In the genomic region with DNA sequence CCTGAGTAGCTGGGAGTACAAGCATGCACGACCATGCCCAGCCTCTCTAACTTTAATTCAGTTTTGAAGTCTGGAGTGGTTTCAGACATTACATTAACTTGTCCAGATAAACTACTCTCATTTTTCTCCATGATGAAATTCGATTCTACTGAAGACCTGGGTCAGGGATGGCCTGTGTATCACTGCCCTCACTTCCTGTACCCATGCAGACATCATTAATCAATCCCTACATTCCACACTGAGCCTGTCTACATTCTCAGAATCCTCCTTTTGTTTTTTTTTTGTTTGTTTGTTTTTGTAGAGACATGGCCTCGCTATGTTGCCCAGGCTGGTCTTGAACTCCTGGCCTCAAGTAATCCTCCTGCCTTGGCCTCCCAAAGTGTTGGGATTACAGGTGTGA, we compare ENCODE assay signal across 3 cellular contexts.
TF ChIP-seq lines count a peak whose summit lies in the region.

No MANE protein-coding gene starts in this region.

TF ChIP-seq in SK-N-SH treated with all-trans-retinoic acid at 6 μM for 48 hours, 23 proteins besides CTCF, POLR2A, EP300 and RAD21:
- TF ChIP-seq, protein P1, sequence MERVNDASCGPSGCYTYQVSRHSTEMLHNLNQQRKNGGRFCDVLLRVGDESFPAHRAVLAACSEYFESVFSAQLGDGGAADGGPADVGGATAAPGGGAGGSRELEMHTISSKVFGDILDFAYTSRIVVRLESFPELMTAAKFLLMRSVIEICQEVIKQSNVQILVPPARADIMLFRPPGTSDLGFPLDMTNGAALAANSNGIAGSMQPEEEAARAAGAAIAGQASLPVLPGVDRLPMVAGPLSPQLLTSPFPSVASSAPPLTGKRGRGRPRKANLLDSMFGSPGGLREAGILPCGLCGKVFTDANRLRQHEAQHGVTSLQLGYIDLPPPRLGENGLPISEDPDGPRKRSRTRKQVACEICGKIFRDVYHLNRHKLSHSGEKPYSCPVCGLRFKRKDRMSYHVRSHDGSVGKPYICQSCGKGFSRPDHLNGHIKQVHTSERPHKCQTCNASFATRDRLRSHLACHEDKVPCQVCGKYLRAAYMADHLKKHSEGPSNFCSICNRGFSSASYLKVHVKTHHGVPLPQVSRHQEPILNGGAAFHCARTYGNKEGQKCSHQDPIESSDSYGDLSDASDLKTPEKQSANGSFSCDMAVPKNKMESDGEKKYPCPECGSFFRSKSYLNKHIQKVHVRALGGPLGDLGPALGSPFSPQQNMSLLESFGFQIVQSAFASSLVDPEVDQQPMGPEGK (CRISPR knock-in tag; IDR thresholded peaks at IDR 0.05; ENCODE audit: borderline replicate concordance), result no peak
- TF ChIP-seq ZC3H10 (CRISPR knock-in tag; IDR thresholded peaks at IDR 0.05) (no peak), BACH2 (CRISPR knock-in tag; IDR thresholded peaks at IDR 0.05; ENCODE audit: borderline replicate concordance) (no peak), ARNTL (CRISPR knock-in tag; IDR thresholded peaks at IDR 0.05; ENCODE audit: borderline replicate concordance, low read depth) (no peak), RARB (CRISPR knock-in tag; IDR thresholded peaks at IDR 0.05) (no peak), TCF4 (CRISPR knock-in tag; IDR thresholded peaks at IDR 0.05; ENCODE audit: borderline replicate concordance) (no peak), ZNF565 (CRISPR knock-in tag; conservative IDR thresholded peaks at IDR 0.05; ENCODE audit: low read depth) (no peak), ZFP3 (CRISPR knock-in tag; IDR thresholded peaks at IDR 0.05) (no peak), ISL1 (CRISPR knock-in tag; IDR thresholded peaks at IDR 0.05) (no peak), ZFP30 (CRISPR knock-in tag; IDR thresholded peaks at IDR 0.05) (no peak), ZNF70 (CRISPR knock-in tag; IDR thresholded peaks at IDR 0.05) (no peak), ZNF8 (CRISPR knock-in tag; IDR thresholded peaks at IDR 0.05) (no peak), PPARA (CRISPR knock-in tag; IDR thresholded peaks at IDR 0.05; ENCODE audit: borderline replicate concordance) (no peak), ESRRG (CRISPR knock-in tag; IDR thresholded peaks at IDR 0.05) (no peak), GLIS3 (CRISPR knock-in tag; IDR thresholded peaks at IDR 0.05) (no peak), CSDC2 (CRISPR knock-in tag; IDR thresholded peaks at IDR 0.05) (no peak)
- TF ChIP-seq, protein P2, sequence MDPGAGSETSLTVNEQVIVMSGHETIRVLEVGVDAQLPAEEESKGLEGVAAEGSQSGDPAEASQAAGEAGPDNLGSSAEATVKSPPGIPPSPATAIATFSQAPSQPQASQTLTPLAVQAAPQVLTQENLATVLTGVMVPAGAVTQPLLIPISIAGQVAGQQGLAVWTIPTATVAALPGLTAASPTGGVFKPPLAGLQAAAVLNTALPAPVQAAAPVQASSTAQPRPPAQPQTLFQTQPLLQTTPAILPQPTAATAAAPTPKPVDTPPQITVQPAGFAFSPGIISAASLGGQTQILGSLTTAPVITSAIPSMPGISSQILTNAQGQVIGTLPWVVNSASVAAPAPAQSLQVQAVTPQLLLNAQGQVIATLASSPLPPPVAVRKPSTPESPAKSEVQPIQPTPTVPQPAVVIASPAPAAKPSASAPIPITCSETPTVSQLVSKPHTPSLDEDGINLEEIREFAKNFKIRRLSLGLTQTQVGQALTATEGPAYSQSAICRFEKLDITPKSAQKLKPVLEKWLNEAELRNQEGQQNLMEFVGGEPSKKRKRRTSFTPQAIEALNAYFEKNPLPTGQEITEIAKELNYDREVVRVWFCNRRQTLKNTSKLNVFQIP (CRISPR knock-in tag; IDR thresholded peaks at IDR 0.05; ENCODE audit: borderline replicate concordance, low read depth), result no peak
TF ChIP-seq in SK-N-SH treated with all-trans-retinoic acid at 6 μM for 48 hours: peak in this region for 0.

TF ChIP-seq in SK-N-SH, 30 proteins besides CTCF, POLR2A, EP300 and RAD21:
- TF ChIP-seq TCF12 (IDR thresholded peaks at IDR 0.05) (no peak), GATA2 (CRISPR knock-in tag; IDR thresholded peaks at IDR 0.05) (no peak), SIN3A (IDR thresholded peaks at IDR 0.05; ENCODE audit: borderline replicate concordance, low read depth, low read length) (no peak), MXI1 (IDR thresholded peaks at IDR 0.05; ENCODE audit: low read depth, low read length) (no peak), SMC3 (IDR thresholded peaks at IDR 0.05; ENCODE audit: low read depth, low read length) (no peak), TEAD4 (IDR thresholded peaks at IDR 0.05; ENCODE audit: borderline replicate concordance, insufficient read depth) (no peak), RFX5 (IDR thresholded peaks at IDR 0.05; ENCODE audit: low read length) (no peak), GABPA (IDR thresholded peaks at IDR 0.05; ENCODE audit: low read depth) (no peak)
- TF ChIP-seq, protein P3, sequence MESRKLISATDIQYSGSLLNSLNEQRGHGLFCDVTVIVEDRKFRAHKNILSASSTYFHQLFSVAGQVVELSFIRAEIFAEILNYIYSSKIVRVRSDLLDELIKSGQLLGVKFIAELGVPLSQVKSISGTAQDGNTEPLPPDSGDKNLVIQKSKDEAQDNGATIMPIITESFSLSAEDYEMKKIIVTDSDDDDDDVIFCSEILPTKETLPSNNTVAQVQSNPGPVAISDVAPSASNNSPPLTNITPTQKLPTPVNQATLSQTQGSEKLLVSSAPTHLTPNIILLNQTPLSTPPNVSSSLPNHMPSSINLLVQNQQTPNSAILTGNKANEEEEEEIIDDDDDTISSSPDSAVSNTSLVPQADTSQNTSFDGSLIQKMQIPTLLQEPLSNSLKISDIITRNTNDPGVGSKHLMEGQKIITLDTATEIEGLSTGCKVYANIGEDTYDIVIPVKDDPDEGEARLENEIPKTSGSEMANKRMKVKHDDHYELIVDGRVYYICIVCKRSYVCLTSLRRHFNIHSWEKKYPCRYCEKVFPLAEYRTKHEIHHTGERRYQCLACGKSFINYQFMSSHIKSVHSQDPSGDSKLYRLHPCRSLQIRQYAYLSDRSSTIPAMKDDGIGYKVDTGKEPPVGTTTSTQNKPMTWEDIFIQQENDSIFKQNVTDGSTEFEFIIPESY (IDR thresholded peaks at IDR 0.05; ENCODE audit: borderline replicate concordance, low read depth), result no peak
- TF ChIP-seq, protein P4, sequence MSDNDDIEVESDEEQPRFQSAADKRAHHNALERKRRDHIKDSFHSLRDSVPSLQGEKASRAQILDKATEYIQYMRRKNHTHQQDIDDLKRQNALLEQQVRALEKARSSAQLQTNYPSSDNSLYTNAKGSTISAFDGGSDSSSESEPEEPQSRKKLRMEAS (IDR thresholded peaks at IDR 0.05; ENCODE audit: low read depth), result no peak
- TF ChIP-seq, protein P5, sequence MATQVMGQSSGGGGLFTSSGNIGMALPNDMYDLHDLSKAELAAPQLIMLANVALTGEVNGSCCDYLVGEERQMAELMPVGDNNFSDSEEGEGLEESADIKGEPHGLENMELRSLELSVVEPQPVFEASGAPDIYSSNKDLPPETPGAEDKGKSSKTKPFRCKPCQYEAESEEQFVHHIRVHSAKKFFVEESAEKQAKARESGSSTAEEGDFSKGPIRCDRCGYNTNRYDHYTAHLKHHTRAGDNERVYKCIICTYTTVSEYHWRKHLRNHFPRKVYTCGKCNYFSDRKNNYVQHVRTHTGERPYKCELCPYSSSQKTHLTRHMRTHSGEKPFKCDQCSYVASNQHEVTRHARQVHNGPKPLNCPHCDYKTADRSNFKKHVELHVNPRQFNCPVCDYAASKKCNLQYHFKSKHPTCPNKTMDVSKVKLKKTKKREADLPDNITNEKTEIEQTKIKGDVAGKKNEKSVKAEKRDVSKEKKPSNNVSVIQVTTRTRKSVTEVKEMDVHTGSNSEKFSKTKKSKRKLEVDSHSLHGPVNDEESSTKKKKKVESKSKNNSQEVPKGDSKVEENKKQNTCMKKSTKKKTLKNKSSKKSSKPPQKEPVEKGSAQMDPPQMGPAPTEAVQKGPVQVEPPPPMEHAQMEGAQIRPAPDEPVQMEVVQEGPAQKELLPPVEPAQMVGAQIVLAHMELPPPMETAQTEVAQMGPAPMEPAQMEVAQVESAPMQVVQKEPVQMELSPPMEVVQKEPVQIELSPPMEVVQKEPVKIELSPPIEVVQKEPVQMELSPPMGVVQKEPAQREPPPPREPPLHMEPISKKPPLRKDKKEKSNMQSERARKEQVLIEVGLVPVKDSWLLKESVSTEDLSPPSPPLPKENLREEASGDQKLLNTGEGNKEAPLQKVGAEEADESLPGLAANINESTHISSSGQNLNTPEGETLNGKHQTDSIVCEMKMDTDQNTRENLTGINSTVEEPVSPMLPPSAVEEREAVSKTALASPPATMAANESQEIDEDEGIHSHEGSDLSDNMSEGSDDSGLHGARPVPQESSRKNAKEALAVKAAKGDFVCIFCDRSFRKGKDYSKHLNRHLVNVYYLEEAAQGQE (IDR thresholded peaks at IDR 0.05; ENCODE audit: low read depth, low read length), result no peak

TF ChIP-seq in HepG2, 621 proteins besides CTCF, POLR2A, EP300 and RAD21:
- TF ChIP-seq, protein P6, sequence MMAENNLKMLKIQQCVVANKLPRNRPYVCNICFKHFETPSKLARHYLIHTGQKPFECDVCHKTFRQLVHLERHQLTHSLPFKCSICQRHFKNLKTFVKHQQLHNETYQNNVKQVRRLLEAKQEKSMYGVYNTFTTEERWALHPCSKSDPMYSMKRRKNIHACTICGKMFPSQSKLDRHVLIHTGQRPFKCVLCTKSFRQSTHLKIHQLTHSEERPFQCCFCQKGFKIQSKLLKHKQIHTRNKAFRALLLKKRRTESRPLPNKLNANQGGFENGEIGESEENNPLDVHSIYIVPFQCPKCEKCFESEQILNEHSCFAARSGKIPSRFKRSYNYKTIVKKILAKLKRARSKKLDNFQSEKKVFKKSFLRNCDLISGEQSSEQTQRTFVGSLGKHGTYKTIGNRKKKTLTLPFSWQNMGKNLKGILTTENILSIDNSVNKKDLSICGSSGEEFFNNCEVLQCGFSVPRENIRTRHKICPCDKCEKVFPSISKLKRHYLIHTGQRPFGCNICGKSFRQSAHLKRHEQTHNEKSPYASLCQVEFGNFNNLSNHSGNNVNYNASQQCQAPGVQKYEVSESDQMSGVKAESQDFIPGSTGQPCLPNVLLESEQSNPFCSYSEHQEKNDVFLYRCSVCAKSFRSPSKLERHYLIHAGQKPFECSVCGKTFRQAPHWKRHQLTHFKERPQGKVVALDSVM (CRISPR knock-in tag; IDR thresholded peaks at IDR 0.05), result peak; percentile 81
- TF ChIP-seq, protein P7, sequence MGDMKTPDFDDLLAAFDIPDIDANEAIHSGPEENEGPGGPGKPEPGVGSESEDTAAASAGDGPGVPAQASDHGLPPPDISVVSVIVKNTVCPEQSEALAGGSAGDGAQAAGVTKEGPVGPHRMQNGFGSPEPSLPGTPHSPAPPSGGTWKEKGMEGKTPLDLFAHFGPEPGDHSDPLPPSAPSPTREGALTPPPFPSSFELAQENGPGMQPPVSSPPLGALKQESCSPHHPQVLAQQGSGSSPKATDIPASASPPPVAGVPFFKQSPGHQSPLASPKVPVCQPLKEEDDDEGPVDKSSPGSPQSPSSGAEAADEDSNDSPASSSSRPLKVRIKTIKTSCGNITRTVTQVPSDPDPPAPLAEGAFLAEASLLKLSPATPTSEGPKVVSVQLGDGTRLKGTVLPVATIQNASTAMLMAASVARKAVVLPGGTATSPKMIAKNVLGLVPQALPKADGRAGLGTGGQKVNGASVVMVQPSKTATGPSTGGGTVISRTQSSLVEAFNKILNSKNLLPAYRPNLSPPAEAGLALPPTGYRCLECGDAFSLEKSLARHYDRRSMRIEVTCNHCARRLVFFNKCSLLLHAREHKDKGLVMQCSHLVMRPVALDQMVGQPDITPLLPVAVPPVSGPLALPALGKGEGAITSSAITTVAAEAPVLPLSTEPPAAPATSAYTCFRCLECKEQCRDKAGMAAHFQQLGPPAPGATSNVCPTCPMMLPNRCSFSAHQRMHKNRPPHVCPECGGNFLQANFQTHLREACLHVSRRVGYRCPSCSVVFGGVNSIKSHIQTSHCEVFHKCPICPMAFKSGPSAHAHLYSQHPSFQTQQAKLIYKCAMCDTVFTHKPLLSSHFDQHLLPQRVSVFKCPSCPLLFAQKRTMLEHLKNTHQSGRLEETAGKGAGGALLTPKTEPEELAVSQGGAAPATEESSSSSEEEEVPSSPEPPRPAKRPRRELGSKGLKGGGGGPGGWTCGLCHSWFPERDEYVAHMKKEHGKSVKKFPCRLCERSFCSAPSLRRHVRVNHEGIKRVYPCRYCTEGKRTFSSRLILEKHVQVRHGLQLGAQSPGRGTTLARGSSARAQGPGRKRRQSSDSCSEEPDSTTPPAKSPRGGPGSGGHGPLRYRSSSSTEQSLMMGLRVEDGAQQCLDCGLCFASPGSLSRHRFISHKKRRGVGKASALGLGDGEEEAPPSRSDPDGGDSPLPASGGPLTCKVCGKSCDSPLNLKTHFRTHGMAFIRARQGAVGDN (CRISPR knock-in tag; IDR thresholded peaks at IDR 0.05), result no peak
